In genomic region chr22:36741204-36741793, GRCh38 we compare ENCODE assay signal across 1 cellular context.
TF ChIP-seq lines count a peak whose summit lies in the region.

No MANE protein-coding gene starts in this region.

TF ChIP-seq in K562, 482 proteins besides CTCF, POLR2A, EP300 and RAD21 (continued from another document):
- peak; percentile 90 for TF ChIP-seq USF1 (CRISPR knock-in tag; IDR thresholded peaks at IDR 0.05)
- no peak for TF ChIP-seq TFAP4 (CRISPR knock-in tag; IDR thresholded peaks at IDR 0.05; ENCODE audit: borderline replicate concordance)
- TF ChIP-seq NFYB (IDR thresholded peaks at IDR 0.05; ENCODE audit: extremely low read depth, insufficient read length), result peak; percentile 91
- no peak for TF ChIP-seq BRF1 (IDR thresholded peaks at IDR 0.05; ENCODE audit: borderline replicate concordance, extremely low read depth, insufficient read length)
- no peak for TF ChIP-seq ZNF134 (CRISPR knock-in tag; conservative IDR thresholded peaks at IDR 0.05)
- TF ChIP-seq SAFB2 (IDR thresholded peaks at IDR 0.05; ENCODE audit: borderline replicate concordance, low read depth, low read length, severe bottlenecking), result no peak
- TF ChIP-seq FOXK2 (conservative IDR thresholded peaks at IDR 0.05 in 1 of 2, IDR thresholded peaks at IDR 0.05 in 1 of 2; ENCODE audit: low read depth in 2 of 2), result no peak
- no peak for TF ChIP-seq JUN (IDR thresholded peaks at IDR 0.05; ENCODE audit: borderline replicate concordance, low read depth, low read length)
- no peak for TF ChIP-seq JUN (CRISPR knock-in tag; IDR thresholded peaks at IDR 0.05; ENCODE audit: borderline replicate concordance)
- TF ChIP-seq GABPA (tag; conservative IDR thresholded peaks at IDR 0.05; ENCODE audit: low read depth), result peak; percentile 64
- peak; percentile 46; the same call in 1 of the 2 replicates for TF ChIP-seq MBD2 (IDR thresholded peaks at IDR 0.05; ENCODE audit: borderline replicate concordance, low read depth)
- TF ChIP-seq SIX5 (IDR thresholded peaks at IDR 0.05; ENCODE audit: borderline replicate concordance in 1 of 2, insufficient read depth in 1 of 2, low read depth in 1 of 2, low read length in 2 of 2), result peak; percentile 52 to 64
- TF ChIP-seq HES1 (IDR thresholded peaks at IDR 0.05; ENCODE audit: low read depth), result no peak
